ENCODE assay signal across 27 cellular contexts in the genomic region with DNA sequence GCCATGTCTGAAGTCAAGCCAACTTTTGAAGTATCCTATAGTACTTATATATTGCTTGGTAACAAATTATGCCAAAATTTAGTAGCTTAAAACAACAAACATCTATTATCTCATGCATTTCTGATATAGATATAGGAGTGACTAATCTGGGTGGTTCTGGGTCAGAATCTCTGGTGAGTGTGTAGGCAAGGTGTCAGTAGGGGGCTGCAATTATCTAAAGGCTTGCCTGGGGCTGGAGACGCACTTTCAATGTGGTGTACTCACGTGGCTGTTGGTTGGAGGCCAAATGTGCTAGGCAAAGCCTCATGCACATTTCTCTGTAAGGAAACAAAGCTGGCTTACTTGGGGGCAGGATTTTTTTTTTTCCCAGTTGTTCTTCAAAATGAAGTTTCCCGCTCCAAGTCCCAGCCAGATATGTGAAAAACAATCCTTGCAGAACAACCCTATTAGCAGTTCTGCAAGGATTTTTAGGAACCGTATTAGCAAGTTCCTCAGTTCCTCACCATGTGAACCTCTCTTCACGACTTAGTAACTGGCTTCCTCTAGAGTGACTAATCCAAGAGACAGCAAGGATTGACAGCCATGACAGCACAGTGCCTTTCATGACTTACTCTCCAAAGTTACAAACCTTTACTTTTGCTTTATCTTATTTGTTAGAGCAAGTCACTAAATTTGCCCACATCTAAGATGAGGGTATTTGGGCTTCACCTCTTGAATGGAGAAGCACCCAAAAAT. TPM values are rescaled to one million over a fixed set of nuclear protein-coding genes. Genes with fewer than 3 reads are reported as not detected.
DNase-seq lines count a peak whose midpoint lies in the region; ATAC-seq and TF ChIP-seq lines count a peak whose summit lies in the region.
"Had no signal": no experiment of that assay in that cellular context is flagged by ENCODE, and none has a peak within 500 bp of the region (broad histone marks: within the 10 kb centered on the region; RNA-seq: fewer than 3 reads in every experiment).

No MANE protein-coding gene starts in this region.

- H3K4me1 ChIP-seq in A673 (ENCODE audit: insufficient read depth, low read length, poor library complexity, severe bottlenecking) = no peaks in the 10 kb centered on the region
- peaks cover 41% of the 10 kb centered on the region for H3K4me1 ChIP-seq in GM23248 (ENCODE audit: insufficient read depth)
- H3K4me1 ChIP-seq in aorta (ENCODE audit: control insufficient read depth in 1 of 2, insufficient read depth in 2 of 2, low read length in 2 of 2) = no peaks in the 10 kb centered on the region
- H3K4me1 ChIP-seq in CD8-positive, alpha-beta T cell (ENCODE audit: insufficient read depth, low read length) = no peaks in the 10 kb centered on the region
- H3K4me1 ChIP-seq: BLaER1 treated with 17β-estradiol and CSF1 and Interleukin-3, amounts not matched to agents 10 nM and 100 nM; breast epithelium; heart left ventricle; prostate gland; sigmoid colon; thyroid gland had no signal

- H4K20me1 ChIP-seq in GM23248 (ENCODE audit: insufficient read depth) = no peaks in the 10 kb centered on the region
- H4K20me1 ChIP-seq: BLaER1 treated with 17β-estradiol and CSF1 and Interleukin-3, amounts not matched to agents 10 nM and 100 nM had no signal

- CTCF ChIA-PET in A673 (lab: Charles Lee) = no interaction called here
- CTCF ChIA-PET in activated CD8-positive, alpha-beta T cell treated with anti-CD3 and anti-CD28 coated beads, Interleukin-2, amount 10 ng/mL, durations not matched to agents 7 days and 5 days (lab: Charles Lee) = no interaction called here
- CTCF ChIA-PET in CD8-positive, alpha-beta T cell (lab: Charles Lee) = no interaction called here

- intact Hi-C loops in A673 (cut with micrococcal nuclease; ENCODE audit: unreplicated experiment) = no loop called here
- intact Hi-C loops in aorta (cut with DNase I) = no loop called here
- intact Hi-C loops in CD14-positive monocyte (cut with micrococcal nuclease) = no loop called here
- intact Hi-C loops in CD8-positive, alpha-beta T cell (cut with DNase I, micrococcal nuclease) = no loop called here

- H3F3A ChIP-seq in GM23248 (ENCODE audit: insufficient read depth) = peaks cover 97% of the 10 kb centered on the region

- ATAC-seq in aorta (ENCODE audit: low FRiP score) = no peak
- ATAC-seq in activated CD8-positive, alpha-beta T cell treated with anti-CD3 and anti-CD28 coated beads, Interleukin-2, amount 10 ng/mL, durations not matched to agents 7 days and 5 days = no peak
- no peak for ATAC-seq in CD8-positive, alpha-beta T cell
- ATAC-seq: GM23338, heart left ventricle, K562, Panc1, T-cell had no signal

- TF ChIP-seq CTCF in A673 (conservative IDR thresholded peaks at IDR 0.05; ENCODE audit: low read depth, low read length) (no peak), CD14-positive monocyte (IDR thresholded peaks at IDR 0.05) (no peak)
- TF ChIP-seq CTCF in CD8-positive, alpha-beta T cell (IDR thresholded peaks at IDR 0.05) = no peak

- H3K4me3 ChIP-seq in A673 (ENCODE audit: low read depth, low read length, poor library complexity, severe bottlenecking) (no peak overlapping the region), GM23248 (no peak overlapping the region), aorta (ENCODE audit: low read length in 2 of 2) (no peak overlapping the region)
- no peak overlapping the region for H3K4me3 ChIP-seq in CD8-positive, alpha-beta T cell (ENCODE audit: low read depth, low read length)
- H3K4me3 ChIP-seq: BLaER1 treated with 17β-estradiol and CSF1 and Interleukin-3, amounts not matched to agents 10 nM and 100 nM; breast epithelium; GM23338; heart left ventricle; K562; prostate gland; sigmoid colon; SJCRH30; thyroid gland had no signal

- no peak overlapping the region for H2AFZ ChIP-seq in GM23248
- H2AFZ ChIP-seq: GM23338 had no signal

- H3K9me2 ChIP-seq in GM23248 (ENCODE audit: insufficient read depth) = no peaks in the 10 kb centered on the region

- no TSS peak for BruUV-seq in A673 (replicated peaks; lab: Mats Ljungman, UMichigan)

- H3K9ac ChIP-seq in GM23248 = no peak overlapping the region
- H3K9ac ChIP-seq: BLaER1 treated with 17β-estradiol and CSF1 and Interleukin-3, amounts not matched to agents 10 nM and 100 nM had no signal

- WGBS in GM23248 (ENCODE audit: low coverage in 1 of 2, low lambda C conversion rate in 2 of 2, missing lambda C conversion rate in 2 of 2), 2 experiments = 29 to 32% methylated on average over 5 of the region's 5 CpGs
- 34 to 37% methylated on average over 5 of the region's 5 CpGs for WGBS in aorta, 2 donors

- no peaks in the 10 kb centered on the region for H3K36me3 Mint-ChIP-seq in activated CD8-positive, alpha-beta T cell treated with anti-CD3 and anti-CD28 coated beads, Interleukin-2, amount 10 ng/mL, durations not matched to agents 7 days and 5 days (ENCODE audit: low read depth)
- no peaks in the 10 kb centered on the region for H3K36me3 Mint-ChIP-seq in CD14-positive monocyte
- H3K36me3 Mint-ChIP-seq in CD8-positive, alpha-beta T cell = no peaks in the 10 kb centered on the region
- H3K36me3 Mint-ChIP-seq: memory B cell, T-cell had no signal

- H3K27ac ChIP-seq in A673 (ENCODE audit: low read depth, low read length, poor library complexity, severe bottlenecking) = no peak overlapping the region
- H3K27ac ChIP-seq in GM23248 = 0 out of 2 replicates have a peak overlapping the region, but pooled peaks have one; percentile 4
- no peak overlapping the region for H3K27ac ChIP-seq in aorta (ENCODE audit: low read depth in 1 of 2, low read length in 2 of 2)
- no peak overlapping the region for H3K27ac ChIP-seq in CD8-positive, alpha-beta T cell (ENCODE audit: low read depth, low read length)
- H3K27ac ChIP-seq: BLaER1 treated with 17β-estradiol and CSF1 and Interleukin-3, amounts not matched to agents 10 nM and 100 nM; breast epithelium; heart left ventricle; prostate gland; sigmoid colon; SJCRH30; thyroid gland had no signal

- in situ Hi-C loops in GM23248 (cut with MboI) = no loop called here

- no peak overlapping the region for H3K4me3 Mint-ChIP-seq in activated CD8-positive, alpha-beta T cell treated with anti-CD3 and anti-CD28 coated beads, Interleukin-2, amount 10 ng/mL, durations not matched to agents 7 days and 5 days
- no peak overlapping the region for H3K4me3 Mint-ChIP-seq in CD14-positive monocyte
- no peak overlapping the region for H3K4me3 Mint-ChIP-seq in CD8-positive, alpha-beta T cell
- H3K4me3 Mint-ChIP-seq: activated T-cell treated with anti-CD3 and anti-CD28 coated beads, Interleukin-2, amount 50 U/mL, for 24 hours; GM23338; memory B cell; stimulated activated naive CD8-positive, alpha-beta T cell treated with anti-CD3 and anti-CD28 coated beads, Interleukin-15, Interleukin-2, amounts not matched to agents 100 ng/mL and 50 ng/mL, for 24 hours; T-cell had no signal

- H3K27me3 Mint-ChIP-seq in activated CD8-positive, alpha-beta T cell treated with anti-CD3 and anti-CD28 coated beads, Interleukin-2, amount 10 ng/mL, durations not matched to agents 7 days and 5 days (ENCODE audit: low read depth) = peaks cover 22% of the 10 kb centered on the region
- H3K27me3 Mint-ChIP-seq in CD14-positive monocyte (ENCODE audit: low read depth in 3 of 3) = peaks cover 0 to 14% (median 13%) of the 10 kb centered on the region in 3 donors
- H3K27me3 Mint-ChIP-seq in CD8-positive, alpha-beta T cell (ENCODE audit: low read depth) = peaks cover 16% of the 10 kb centered on the region

- no peaks in the 10 kb centered on the region for H3K27me3 ChIP-seq in A673 (replicated peaks; ENCODE audit: insufficient read depth, low read depth, low read length, poor library complexity)
- no peaks in the 10 kb centered on the region for H3K27me3 ChIP-seq in GM23248 (replicated peaks; ENCODE audit: insufficient read depth)
- H3K27me3 ChIP-seq in aorta (ENCODE audit: control insufficient read depth in 1 of 2, insufficient read depth in 2 of 2, low read length in 1 of 2) = no peaks in the 10 kb centered on the region
- no peaks in the 10 kb centered on the region for H3K27me3 ChIP-seq in CD8-positive, alpha-beta T cell (ENCODE audit: insufficient read depth, low read length)
- H3K27me3 ChIP-seq: BLaER1 treated with 17β-estradiol and CSF1 and Interleukin-3, amounts not matched to agents 10 nM and 100 nM; breast epithelium; heart left ventricle; sigmoid colon; SJCRH30; thyroid gland had no signal

- no peaks in the 10 kb centered on the region for H3K79me2 ChIP-seq in GM23248 (ENCODE audit: insufficient read depth)

- no peaks in the 10 kb centered on the region for H3K9me3 Mint-ChIP-seq in activated CD8-positive, alpha-beta T cell treated with anti-CD3 and anti-CD28 coated beads, Interleukin-2, amount 10 ng/mL, durations not matched to agents 7 days and 5 days (ENCODE audit: insufficient read depth)
- H3K9me3 Mint-ChIP-seq in CD14-positive monocyte = peaks cover 6 to 22% (median 9%) of the 10 kb centered on the region in 7 donors
- H3K9me3 Mint-ChIP-seq in CD8-positive, alpha-beta T cell = peaks cover 15% of the 10 kb centered on the region
- H3K9me3 Mint-ChIP-seq: activated T-cell treated with anti-CD3 and anti-CD28 coated beads, Interleukin-2, amount 50 U/mL, for 24 hours had no signal

- H3K4me2 ChIP-seq in GM23248 (ENCODE audit: unreplicated experiment) = no peak overlapping the region
- H3K4me2 ChIP-seq: BLaER1 treated with 17β-estradiol and CSF1 and Interleukin-3, amounts not matched to agents 10 nM and 100 nM; GM23338 had no signal

- H3K4me1 Mint-ChIP-seq in activated CD8-positive, alpha-beta T cell treated with anti-CD3 and anti-CD28 coated beads, Interleukin-2, amount 10 ng/mL, durations not matched to agents 7 days and 5 days (ENCODE audit: low read depth) = no peaks in the 10 kb centered on the region
- no peaks in the 10 kb centered on the region for H3K4me1 Mint-ChIP-seq in CD14-positive monocyte
- H3K4me1 Mint-ChIP-seq in CD8-positive, alpha-beta T cell (ENCODE audit: low read depth) = no peaks in the 10 kb centered on the region
- H3K4me1 Mint-ChIP-seq: memory B cell, T-cell had no signal

- H3K27ac Mint-ChIP-seq in activated CD8-positive, alpha-beta T cell treated with anti-CD3 and anti-CD28 coated beads, Interleukin-2, amount 10 ng/mL, durations not matched to agents 7 days and 5 days = no peak overlapping the region
- H3K27ac Mint-ChIP-seq in CD14-positive monocyte = no peak overlapping the region
- no peak overlapping the region for H3K27ac Mint-ChIP-seq in CD8-positive, alpha-beta T cell
- H3K27ac Mint-ChIP-seq: activated T-cell treated with anti-CD3 and anti-CD28 coated beads, Interleukin-2, amount 50 U/mL, for 24 hours; GM23338; memory B cell; stimulated activated naive CD8-positive, alpha-beta T cell treated with anti-CD3 and anti-CD28 coated beads, Interleukin-15, Interleukin-2, amounts not matched to agents 100 ng/mL and 50 ng/mL, for 24 hours; T-cell had no signal

- no peaks in the 10 kb centered on the region for H3K9me3 ChIP-seq in A673 (ENCODE audit: low read depth, low read length, poor library complexity, severe bottlenecking)
- H3K9me3 ChIP-seq in GM23248 (ENCODE audit: low read depth) = no peaks in the 10 kb centered on the region
- peaks cover 4% of the 10 kb centered on the region for H3K9me3 ChIP-seq in aorta (ENCODE audit: control insufficient read depth, low read length)
- no peaks in the 10 kb centered on the region for H3K9me3 ChIP-seq in CD8-positive, alpha-beta T cell (ENCODE audit: low read length)
- H3K9me3 ChIP-seq: prostate gland, sigmoid colon, thyroid gland had no signal

- H3K36me3 ChIP-seq in A673 (ENCODE audit: insufficient read depth, low read length, poor library complexity, severe bottlenecking) = no peaks in the 10 kb centered on the region
- H3K36me3 ChIP-seq in GM23248 (ENCODE audit: low read depth) = no peaks in the 10 kb centered on the region
- no peaks in the 10 kb centered on the region for H3K36me3 ChIP-seq in aorta (ENCODE audit: control insufficient read depth in 1 of 2, insufficient read depth in 2 of 2, low read length in 1 of 2)
- no peaks in the 10 kb centered on the region for H3K36me3 ChIP-seq in CD8-positive, alpha-beta T cell (ENCODE audit: insufficient read depth, low read length)
- H3K36me3 ChIP-seq: BLaER1 treated with 17β-estradiol and CSF1 and Interleukin-3, amounts not matched to agents 10 nM and 100 nM; breast epithelium; heart left ventricle; prostate gland; sigmoid colon; SJCRH30; thyroid gland had no signal

- POLR2A ChIA-PET in A673 (lab: Charles Lee; ENCODE audit: low non-redundant PET) = no interaction called here
- POLR2A ChIA-PET in activated CD8-positive, alpha-beta T cell treated with anti-CD3 and anti-CD28 coated beads, Interleukin-2, amount 10 ng/mL, durations not matched to agents 7 days and 5 days (lab: Charles Lee) = interaction anchor here (0.6 kb wide), 1 partner anchor 1128 kb away, joined by 3 read pairs; no protein-coding TSS in a partner anchor
- POLR2A ChIA-PET in CD8-positive, alpha-beta T cell (lab: Charles Lee) = no interaction called here

- peak; percentile 11 for DNase-seq in A673 (ENCODE audit: low spot score)
- peak; percentile 61 for DNase-seq in GM23248
- DNase-seq in RPMI7951 (ENCODE audit: low read depth) = peak; percentile 89
- peak; percentile 54 for DNase-seq in fibroblast of peridontal ligament (ENCODE audit: extremely low read depth)
- DNase-seq in aorta = no peak
- DNase-seq in activated CD8-positive, alpha-beta T cell treated with anti-CD3 and anti-CD28 coated beads, Interleukin-2, amount 10 ng/mL, durations not matched to agents 7 days and 5 days = no peak
- DNase-seq in CD14-positive monocyte (ENCODE audit: low spot score) = no peak
- no peak for DNase-seq in CD8-positive, alpha-beta T cell
- DNase-seq: activated CD4-positive, alpha-beta T cell treated with anti-CD3 and anti-CD28 coated beads for 1 hour; activated gamma-delta T cell treated with Interleukin-2 at 50 U/mL for 16 hours; activated T-cell treated with anti-CD3 and anti-CD28 coated beads, Interleukin-2, amount 50 U/mL, for 24 hours; Calu3; heart left ventricle; NCI-H1694; sigmoid colon; SJCRH30; T-cell; thyroid gland had no signal

RNA-seq across cellular contexts. Expression of a gene that starts 25.8 kb away (rescaled TPM):
- 1.5 and 2.2 TPM in 2 replicates for total RNA-seq in A673 (2021)
- total RNA-seq in GM23248 (2014; rRNA removed; shearing (Covaris generic)) = 935 and 1,005 TPM in 2 replicates
- 575 and 584 TPM in 2 replicates for polyA plus RNA-seq in GM23248 (2016; fragmentation: Nextera tagmentation; extraction: Ambion mirVana)
- 68.1 and 79.4 TPM in 2 replicates for total RNA-seq in RPMI7951 (2014; rRNA removed; shearing (Covaris generic))
- total RNA-seq in aorta = 10 to 100 TPM; 30.1 to 35.5 TPM
- under 1 TPM; under 0.01 to 0.08 TPM for polyA plus RNA-seq in aorta
- not detected for total RNA-seq in activated CD8-positive, alpha-beta T cell treated with anti-CD3 and anti-CD28 coated beads, Interleukin-2, amount 10 ng/mL, durations not matched to agents 7 days and 5 days
- polyA plus RNA-seq in CD14-positive monocyte = not detected
- not detected for total RNA-seq in CD8-positive, alpha-beta T cell
- total RNA-seq: Calu3, HT-29 had no signal

Comparison
In these comparisons a context has a peak if more than half of its experiments do, and no peak if none do; other contexts are left out.
1. DNase-seq: peak in A673 (single experiment), GM23248 (single experiment), RPMI7951 (single experiment) and fibroblast of peridontal ligament (single experiment); none in aorta (0 of 2), activated CD8-positive, alpha-beta T cell treated with anti-CD3 and anti-CD28 coated beads, Interleukin-2, amount 10 ng/mL, durations not matched to agents 7 days and 5 days (single experiment), CD14-positive monocyte (single experiment) and CD8-positive, alpha-beta T cell (0 of 7).
2. RNA of a gene that starts 25.8 kb away (total RNA-seq): 935 to 1,005 TPM in GM23248; 68.1 to 79.4 TPM in RPMI7951, 30.1 to 35.5 TPM in aorta, 1.5 to 2.2 TPM in A673, not detected in activated CD8-positive, alpha-beta T cell treated with anti-CD3 and anti-CD28 coated beads, Interleukin-2, amount 10 ng/mL, durations not matched to agents 7 days and 5 days and not detected in CD8-positive, alpha-beta T cell; every median in the first group is over 10 times any median in the second.